In genomic region chr6:18042536-18043145, GRCh38 we compare ENCODE assay signal across 1 cellular context.
TF ChIP-seq lines count a peak whose summit lies in the region.

No MANE protein-coding gene starts in this region.

TF ChIP-seq in WTC11, 78 proteins besides CTCF, POLR2A, EP300 and RAD21:
- TF ChIP-seq IRF1 (CRISPR knock-in tag; IDR thresholded peaks at IDR 0.05) (no peak), ZNF219 (CRISPR knock-in tag; IDR thresholded peaks at IDR 0.05; ENCODE audit: borderline replicate concordance) (no peak), CREM (CRISPR knock-in tag; IDR thresholded peaks at IDR 0.05) (no peak), FOXP4 (CRISPR knock-in tag; IDR thresholded peaks at IDR 0.05) (no peak), ZNF532 (CRISPR knock-in tag; IDR thresholded peaks at IDR 0.05; ENCODE audit: borderline replicate concordance) (no peak), ZNF416 (CRISPR knock-in tag; IDR thresholded peaks at IDR 0.05) (no peak), MXD4 (CRISPR knock-in tag; IDR thresholded peaks at IDR 0.05; ENCODE audit: borderline replicate concordance) (no peak), NFATC4 (CRISPR knock-in tag; IDR thresholded peaks at IDR 0.05) (no peak), ZNF281 (CRISPR knock-in tag; IDR thresholded peaks at IDR 0.05) (no peak), KAT7 (CRISPR knock-in tag; IDR thresholded peaks at IDR 0.05; ENCODE audit: borderline replicate concordance) (no peak), FOXJ3 (CRISPR knock-in tag; IDR thresholded peaks at IDR 0.05; ENCODE audit: borderline replicate concordance) (no peak), ELF4 (CRISPR knock-in tag; IDR thresholded peaks at IDR 0.05; ENCODE audit: low read depth) (no peak), FOXK1 (CRISPR knock-in tag; IDR thresholded peaks at IDR 0.05) (no peak), SMAD3 (CRISPR knock-in tag; IDR thresholded peaks at IDR 0.05; ENCODE audit: borderline replicate concordance) (no peak), OVOL2 (CRISPR knock-in tag; IDR thresholded peaks at IDR 0.05; ENCODE audit: borderline replicate concordance) (no peak), ZNF317 (CRISPR knock-in tag; IDR thresholded peaks at IDR 0.05; ENCODE audit: borderline replicate concordance, low read depth) (no peak), ZMAT4 (CRISPR knock-in tag; IDR thresholded peaks at IDR 0.05) (no peak), ZNF263 (CRISPR knock-in tag; IDR thresholded peaks at IDR 0.05; ENCODE audit: low read depth) (no peak)
